ENCODE assay signal across 11 cellular contexts in genomic region chr14:105195533-105196227, GRCh38. TPM values are rescaled to one million over a fixed set of nuclear protein-coding genes. Genes with fewer than 3 reads are reported as not detected.
DNase-seq lines count a peak whose midpoint lies in the region; ATAC-seq, FAIRE-seq and TF ChIP-seq lines count a peak whose summit lies in the region.
"Had no signal": no experiment of that assay in that cellular context is flagged by ENCODE, and none has a peak within 500 bp of the region (broad histone marks: within the 10 kb centered on the region; RNA-seq: fewer than 3 reads in every experiment).

No MANE protein-coding gene starts in this region.

- no peaks in the 10 kb centered on the region for H3K79me1 ChIP-seq in H9 (ENCODE audit: insufficient read depth, low read depth, low read length, poor library complexity, severe bottlenecking)

- TF ChIP-seq CTCF in H9 (conservative IDR thresholded peaks at IDR 0.05) (no peak; the same call in 2 of the 3 replicates), nephron (IDR thresholded peaks at IDR 0.05; ENCODE audit: unreplicated experiment in 3 of 3) (no peak), pancreas (IDR thresholded peaks at IDR 0.05) (no peak)

- H3K36me3 ChIP-seq in CD4-positive, CD25-positive, alpha-beta regulatory T cell (ENCODE audit: control insufficient read depth, insufficient read depth, low read length), result no peaks in the 10 kb centered on the region
- no peaks in the 10 kb centered on the region for H3K36me3 ChIP-seq in pancreas
- H3K36me3 ChIP-seq: vagina had no signal

- H4K8ac ChIP-seq in H9 (replicated peaks; ENCODE audit: insufficient read length, low read depth, low read length), result no peak overlapping the region

- no peak overlapping the region for H2BK15ac ChIP-seq in H9 (ENCODE audit: low read depth, low read length)

- H3K4me1 Mint-ChIP-seq in CD4-positive, CD25-positive, alpha-beta regulatory T cell, result peaks cover 0 to 24% (median 4%) of the 10 kb centered on the region in 4 donors
- H3K4me1 Mint-ChIP-seq in H9 (peaks cover 17 to 18% of the 10 kb centered on the region in 2 experiments), nephron (peaks cover 17% of the 10 kb centered on the region)

- H3K56ac ChIP-seq in H9 (ENCODE audit: insufficient read length, low read depth, low read length), result no peak overlapping the region

- H2BK20ac ChIP-seq in H9 (ENCODE audit: low read depth, low read length, poor library complexity, severe bottlenecking), result no peak overlapping the region

- no peaks in the 10 kb centered on the region for H3K9me3 ChIP-seq in CD4-positive, CD25-positive, alpha-beta regulatory T cell (ENCODE audit: control insufficient read depth in 2 of 2, low read length in 2 of 2)
- H3K9me3 ChIP-seq in H9 (ENCODE audit: control insufficient read depth, low read depth, low read length) (no peaks in the 10 kb centered on the region), pancreas (no peaks in the 10 kb centered on the region)
- H3K9me3 ChIP-seq: vagina had no signal

- no peak overlapping the region for H3K9ac ChIP-seq in H9 (ENCODE audit: extremely low read depth, insufficient read length, low read length)

- DNase-seq in CD4-positive, CD25-positive, alpha-beta regulatory T cell, result peak in 1 of 3 donors; percentile 36
- no peak for DNase-seq in H9
- peak; percentile 20 for DNase-seq in effector CD4-positive, alpha-beta T cell
- no peak for DNase-seq in pancreas
- no peak for DNase-seq in NCI-H748 (lab: John Stamatoyannopoulos, UW; ENCODE audit: unreplicated experiment)
- DNase-seq in NCI-H446 (lab: John Stamatoyannopoulos, UW), result no peak
- DNase-seq: activated naive CD8-positive, alpha-beta T cell treated with anti-CD3 and anti-CD28 coated beads, Interleukin-2, amount 10 ng/mL, durations not matched to agents 7 days and 5 days; SIG-M5 had no signal

- H3K27me3 ChIP-seq in CD4-positive, CD25-positive, alpha-beta regulatory T cell (ENCODE audit: control insufficient read depth, insufficient read depth, low read length), result no peaks in the 10 kb centered on the region
- H3K27me3 ChIP-seq in H9 (ENCODE audit: insufficient read depth, low read length) (no peaks in the 10 kb centered on the region; the same call in 1 of the 2 replicates), pancreas (peaks cover 0 to 6% (median 0%) of the 10 kb centered on the region in 4 donors)

- peaks cover 31% of the 10 kb centered on the region for H3K27me3 Mint-ChIP-seq in CD4-positive, CD25-positive, alpha-beta regulatory T cell
- peaks cover 45% of the 10 kb centered on the region for H3K27me3 Mint-ChIP-seq in H9 (ENCODE audit: low read depth)
- peaks cover 31% of the 10 kb centered on the region for H3K27me3 Mint-ChIP-seq in nephron (ENCODE audit: low read depth)

- H3K36me3 Mint-ChIP-seq in CD4-positive, CD25-positive, alpha-beta regulatory T cell, result no peaks in the 10 kb centered on the region
- no peaks in the 10 kb centered on the region for H3K36me3 Mint-ChIP-seq in H9 (ENCODE audit: insufficient read depth in 1 of 3, low read depth in 3 of 3)
- no peaks in the 10 kb centered on the region for H3K36me3 Mint-ChIP-seq in nephron (ENCODE audit: low read depth)
- H3K36me3 Mint-ChIP-seq: activated naive CD8-positive, alpha-beta T cell treated with anti-CD3 and anti-CD28 coated beads, Interleukin-2, amount 10 ng/mL, durations not matched to agents 7 days and 5 days had no signal

- no peak for FAIRE-seq in pancreas (lab: Jason Lieb, UNC)

- H2AFZ ChIP-seq in H9 (ENCODE audit: low read length), result no peak overlapping the region

- H4K20me1 ChIP-seq in H9 (ENCODE audit: control insufficient read depth, insufficient read depth, insufficient read length), result no peaks in the 10 kb centered on the region

- WGBS in H9 (ENCODE audit: extremely low coverage, insufficient read length, low lambda C conversion rate), result no CpG with 5 or more reads among the region's 25 CpGs
- 61 to 69% methylated on average over 24 of the region's 25 CpGs for WGBS in pancreas, 2 donors

- no peak overlapping the region for H3K23ac ChIP-seq in H9 (ENCODE audit: insufficient read length, low read depth, low read length)

- H3K27ac ChIP-seq in CD4-positive, CD25-positive, alpha-beta regulatory T cell (ENCODE audit: insufficient read depth, low read length, poor library complexity, severe bottlenecking), result no peak overlapping the region
- H3K27ac ChIP-seq in H9 (ENCODE audit: insufficient read length, low read depth, low read length) (no peak overlapping the region), pancreas (peak overlapping the region in 1 of 4 donors; percentile 33)
- H3K27ac ChIP-seq: vagina had no signal

- H3K14ac ChIP-seq in H9 (ENCODE audit: insufficient read depth, low read length), result no peak overlapping the region

- H3K4me1 ChIP-seq in CD4-positive, CD25-positive, alpha-beta regulatory T cell (ENCODE audit: control insufficient read depth, insufficient read depth, low read length, poor library complexity, severe bottlenecking), result peaks cover 42% of the 10 kb centered on the region
- H3K4me1 ChIP-seq in H9 (ENCODE audit: insufficient read depth, low read length) (no peaks in the 10 kb centered on the region; the same call in 1 of the 2 replicates), pancreas (no peaks in the 10 kb centered on the region)

- ATAC-seq in CD4-positive, CD25-positive, alpha-beta regulatory T cell (ENCODE audit: low read depth in 2 of 2), result peak in 1 of 2 donors; percentile 2
- ATAC-seq in pancreas (no peak), GM21526 (IDR thresholded peaks at IDR 0.05; ENCODE audit: low FRiP score, unreplicated experiment) (no peak)

- H3K9me3 Mint-ChIP-seq in CD4-positive, CD25-positive, alpha-beta regulatory T cell, result no peaks in the 10 kb centered on the region
- H3K9me3 Mint-ChIP-seq in H9 (no peaks in the 10 kb centered on the region), nephron (no peaks in the 10 kb centered on the region)
- H3K9me3 Mint-ChIP-seq: activated naive CD8-positive, alpha-beta T cell treated with anti-CD3 and anti-CD28 coated beads, Interleukin-2, amount 10 ng/mL, durations not matched to agents 7 days and 5 days had no signal

- no peaks in the 10 kb centered on the region for H3K23me2 ChIP-seq in H9 (ENCODE audit: insufficient read length, low read depth, low read length, poor library complexity, severe bottlenecking)

- H3K4me3 Mint-ChIP-seq in CD4-positive, CD25-positive, alpha-beta regulatory T cell, result peak overlapping the region in 1 of 4 donors; percentile 65
- peak overlapping the region; percentile 36 to 58; a peak in 3 of 5 replicates for H3K4me3 Mint-ChIP-seq in H9
- H3K4me3 Mint-ChIP-seq in nephron, result peak overlapping the region in 2 of 3 experiments; percentile 26 to 50
- H3K4me3 Mint-ChIP-seq: activated naive CD8-positive, alpha-beta T cell treated with anti-CD3 and anti-CD28 coated beads, Interleukin-2, amount 10 ng/mL, durations not matched to agents 7 days and 5 days had no signal

- H2BK120ac ChIP-seq in H9 (ENCODE audit: low read depth, low read length, poor library complexity, severe bottlenecking), result no peak overlapping the region

- H3K4me3 ChIP-seq in CD4-positive, CD25-positive, alpha-beta regulatory T cell (ENCODE audit: low read depth, low read length), result no peak overlapping the region
- no peak overlapping the region for H3K4me3 ChIP-seq in pancreas

- no peak overlapping the region for H3K18ac ChIP-seq in H9 (ENCODE audit: insufficient read length, low read depth, low read length)

- H3K4me2 ChIP-seq in H9 (ENCODE audit: insufficient read depth, insufficient read length, low read length), result peak overlapping the region; percentile 35

- H4K91ac ChIP-seq in H9 (ENCODE audit: insufficient read length, low read depth, low read length), result no peak overlapping the region

- no peak overlapping the region for H2BK12ac ChIP-seq in H9 (ENCODE audit: insufficient read length, low read depth, low read length)

- H3K4ac ChIP-seq in H9 (ENCODE audit: low read depth, low read length), result no peak overlapping the region

- no peak overlapping the region for H3T11ph ChIP-seq in H9 (ENCODE audit: low read length)

- no peak overlapping the region for H4K5ac ChIP-seq in H9 (ENCODE audit: insufficient read length, low read depth, low read length)

- no peak overlapping the region for H2AK5ac ChIP-seq in H9 (ENCODE audit: insufficient read length, low read length)

- peak overlapping the region in 2 of 3 donors; percentile 11 to 38 for H3K27ac Mint-ChIP-seq in CD4-positive, CD25-positive, alpha-beta regulatory T cell
- no peak overlapping the region for H3K27ac Mint-ChIP-seq in H9
- peak overlapping the region in 1 of 3 experiments; percentile 37 for H3K27ac Mint-ChIP-seq in nephron
- H3K27ac Mint-ChIP-seq: activated naive CD8-positive, alpha-beta T cell treated with anti-CD3 and anti-CD28 coated beads, Interleukin-2, amount 10 ng/mL, durations not matched to agents 7 days and 5 days had no signal

- no peaks in the 10 kb centered on the region for H3K79me2 ChIP-seq in H9 (ENCODE audit: insufficient read depth, low read length)

- intact Hi-C loops in pancreas (cut with DNase I), result no loop called here

- no peak overlapping the region for H2BK5ac ChIP-seq in H9 (ENCODE audit: insufficient read length, low read length)

RNA-seq across cellular contexts. Expression of gene NUDT14, which starts 14.6 kb away (rescaled TPM):
- 15.3 TPM for total RNA-seq in CD4-positive, CD25-positive, alpha-beta regulatory T cell
- polyA plus RNA-seq in CD4-positive, CD25-positive, alpha-beta regulatory T cell, result 10 to 100 TPM in 2 of 4 donors, 1 to 10 TPM in 2; 6.5 to 18.1 (median 10.6) TPM
- total RNA-seq in H9 (2021) (39.0 and 41.1 TPM in 2 replicates), pancreas (10 to 100 TPM; 24.7 to 36.6 (median 30.4) TPM)
- polyA plus RNA-seq in pancreas, result 10 to 100 TPM; 47.8 to 64.9 TPM

RNA-seq across cellular contexts. Expression of gene JAG2, which starts 27.1 kb away (rescaled TPM):
- total RNA-seq in CD4-positive, CD25-positive, alpha-beta regulatory T cell, result 1.4 TPM
- polyA plus RNA-seq in CD4-positive, CD25-positive, alpha-beta regulatory T cell, result under 1 TPM in 2 of 4 donors, not detected in 2; 0.05 to 0.23 TPM
- total RNA-seq in H9 (2021) (11.3 and 11.4 TPM in 2 replicates), pancreas (10 to 100 TPM in 4 of 6 donors, 1 to 10 TPM in 2; 9.9 to 16.8 (median 10.7) TPM)
- 10 to 100 TPM; 25.3 to 38.3 TPM for polyA plus RNA-seq in pancreas

RNA-seq across cellular contexts. Expression of gene BTBD6, which starts 52.7 kb away (rescaled TPM):
- total RNA-seq in CD4-positive, CD25-positive, alpha-beta regulatory T cell, result 39.4 TPM
- 10 to 100 TPM in 2 of 4 donors, 1 to 10 TPM in 2; 4.6 to 17.4 (median 9.0) TPM for polyA plus RNA-seq in CD4-positive, CD25-positive, alpha-beta regulatory T cell
- total RNA-seq in H9 (2021), result 22.9 and 23.3 TPM in 2 replicates
- total RNA-seq in pancreas, result 10 to 100 TPM in 1 of 6 donors, 1 to 10 TPM in 5; 4.3 to 12.5 (median 6.7) TPM
- polyA plus RNA-seq in pancreas, result 10 to 100 TPM; 20.1 to 44.5 TPM

Comparison
In these comparisons a context has a peak if more than half of its experiments do, and no peak if none do; other contexts are left out.
1. H3K27ac Mint-ChIP-seq: peak in CD4-positive, CD25-positive, alpha-beta regulatory T cell (2 of 3); none in H9 (0 of 3).